Comparison of ENCODE assay signal across 23 cellular contexts in genomic region chr17:65404761-65405160, GRCh38.
"Had no signal": no experiment of that assay in that cellular context is flagged by ENCODE, and none has a peak within 500 bp of the region (broad histone marks: within the 10 kb centered on the region; RNA-seq: fewer than 3 reads in every experiment).

No MANE protein-coding gene starts in this region.

- H3K4me1 ChIP-seq: esophagus muscularis mucosa, foreskin keratinocyte, heart right ventricle, left lung, lower lobe of right lung had no signal

- FAIRE-seq: colon, endothelial cell of umbilical vein, frontal cortex, islet of Langerhans, keratinocyte had no signal

- H3K9me3 ChIP-seq: esophagus muscularis mucosa, heart right ventricle, left lung, lower lobe of right lung, mucosa of descending colon had no signal

- ATAC-seq: foreskin keratinocyte, heart right ventricle, left cardiac atrium, left lung, left ventricle myocardium superior, lower lobe of right lung, mucosa of descending colon had no signal

- H3K27ac ChIP-seq: coronary artery, dorsolateral prefrontal cortex, esophagus muscularis mucosa, foreskin keratinocyte, heart right ventricle, left lung, lower lobe of right lung had no signal

- H3K27me3 ChIP-seq: dorsolateral prefrontal cortex, foreskin keratinocyte, left lung had no signal

- H3K4me3 ChIP-seq: coronary artery, dorsolateral prefrontal cortex, esophagus muscularis mucosa, heart right ventricle, left lung, lower lobe of right lung, mucosa of descending colon had no signal

- H3K36me3 ChIP-seq: esophagus muscularis mucosa, heart right ventricle, left lung, lower lobe of right lung had no signal

- DNase-seq: dermis blood vessel endothelial cell; dorsolateral prefrontal cortex; effector CD4-positive, alpha-beta T cell; effector memory CD4-positive, alpha-beta T cell; foreskin keratinocyte; glutamatergic neuron; head of caudate nucleus; heart right ventricle; hippocampal formation; left cardiac atrium; left lung; left ventricle myocardium superior; lower lobe of right lung; mesenchymal stem cell; mucosa of descending colon; naive B cell had no signal
